Comparison of ENCODE assay signal across 9 cellular contexts in genomic region chr17:4594406-4595349, GRCh38. TPM values are rescaled to one million over a fixed set of nuclear protein-coding genes. Genes with fewer than 3 reads are reported as not detected.
DNase-seq lines count a peak whose midpoint lies in the region; ATAC-seq, FAIRE-seq and TF ChIP-seq lines count a peak whose summit lies in the region.
"Had no signal": no experiment of that assay in that cellular context is flagged by ENCODE, and none has a peak within 500 bp of the region (broad histone marks: within the 10 kb centered on the region; RNA-seq: fewer than 3 reads in every experiment).

No MANE protein-coding gene starts in this region.

- peaks cover 0 to 2% of the 10 kb centered on the region in 2 experiments; a peak in 1 of 5 replicates for H3K27me3 ChIP-seq in HepG2 (ENCODE audit: control insufficient read depth in 1 of 2, insufficient read depth in 2 of 2, low read length in 2 of 2)
- no peaks in the 10 kb centered on the region for H3K27me3 ChIP-seq in thyroid gland

- no peak for ATAC-seq in HepG2

- TF ChIP-seq CTCF in HepG2 (CRISPR knock-in tag; IDR thresholded peaks at IDR 0.05) (no peak), thyroid gland (IDR thresholded peaks at IDR 0.05) (peak in 3 of 6 experiments; percentile 7 to 39 (median 36))

- no peaks in the 10 kb centered on the region for H3K36me3 ChIP-seq in HepG2 (replicated peaks in 1 of 2; ENCODE audit: control insufficient read depth in 1 of 2, insufficient read depth in 2 of 2, low read length in 2 of 2)
- no peaks in the 10 kb centered on the region for H3K36me3 ChIP-seq in thyroid gland

- no peaks in the 10 kb centered on the region for H3K9me3 ChIP-seq in HepG2 (ENCODE audit: low read length)
- no peaks in the 10 kb centered on the region for H3K9me3 ChIP-seq in thyroid gland

- H3K4me1 Mint-ChIP-seq in activated T-cell treated with anti-CD3 and anti-CD28 coated beads, Interleukin-2, amount 50 U/mL, for 24 hours (ENCODE audit: low read depth) = peaks cover 5% of the 10 kb centered on the region

- no peaks in the 10 kb centered on the region for H4K20me1 ChIP-seq in HepG2 (ENCODE audit: insufficient read depth, low read length)

- no peak for TF ChIP-seq RAD21 in HepG2 (CRISPR knock-in tag; IDR thresholded peaks at IDR 0.05)

- in situ Hi-C loops in HepG2 (cut with HindIII; ENCODE audit: extremely low pct_ligation_motif_present, low pct_unique_long_range_greater_than_20kb) = no loop called here

- intact Hi-C loops in HepG2 (cut with micrococcal nuclease; ENCODE audit: unreplicated experiment) (no loop called here), thyroid gland (cut with DNase I) (no loop called here)

- H3K27ac ChIP-seq in HepG2 (ENCODE audit: extremely low read length, insufficient read depth, low read length) (no peak overlapping the region), thyroid gland (no peak overlapping the region)
- H3K27ac ChIP-seq: C4-2B had no signal

- peaks cover 17% of the 10 kb centered on the region for H3K27me3 Mint-ChIP-seq in activated T-cell treated with anti-CD3 and anti-CD28 coated beads, Interleukin-2, amount 50 U/mL, for 24 hours

- no peak overlapping the region for H3K27ac Mint-ChIP-seq in activated T-cell treated with anti-CD3 and anti-CD28 coated beads, Interleukin-2, amount 50 U/mL, for 24 hours

- H3K4me3 ChIP-seq in HepG2 (replicated peaks in 1 of 3; ENCODE audit: insufficient read depth in 1 of 3, low read depth in 2 of 3, low read length in 3 of 3) (no peak overlapping the region), thyroid gland (replicated peaks in 1 of 3) (no peak overlapping the region)

- no TSS peak for BruUV-seq in HepG2 (replicated peaks; lab: Mats Ljungman, UMichigan)

- WGBS in HepG2 (ENCODE audit: low lambda C conversion rate) = 82% methylated on average over 24 of the region's 33 CpGs
- 42 to 68% methylated on average over 13 to 21 of the region's 33 CpGs for WGBS in thyroid gland, 2 donors

- no peak for FAIRE-seq in HepG2 (lab: Jason Lieb, UNC)

- TF ChIP-seq POLR2A in HepG2 (IDR thresholded peaks at IDR 0.05; ENCODE audit: insufficient read depth in 1 of 2, low read depth in 2 of 2, low read length in 2 of 2) (no peak), thyroid gland (IDR thresholded peaks at IDR 0.05) (no peak)

- H3K4me1 ChIP-seq in HepG2 (ENCODE audit: insufficient read depth, low read length) (peaks cover 18% of the 10 kb centered on the region), thyroid gland (no peaks in the 10 kb centered on the region)

- H3K36me3 Mint-ChIP-seq in activated T-cell treated with anti-CD3 and anti-CD28 coated beads, Interleukin-2, amount 50 U/mL, for 24 hours (ENCODE audit: low read depth) = no peaks in the 10 kb centered on the region

- DNase-seq in NOMO-1 treated with DMSO at 0.1 percent for 48 hours (lab: John Stamatoyannopoulos, UW; ENCODE audit: unreplicated experiment) (peak; percentile 8), NOMO-1 (lab: John Stamatoyannopoulos, UW; ENCODE audit: unreplicated experiment in 2 of 2) (no peak), HepG2 (ENCODE audit: low spot score) (no peak), thyroid gland (peak; percentile 13 to 22), amniotic stem cell (lab: John Stamatoyannopoulos, UW) (no peak), NCI-H1105 treated with DMSO at 0.1 percent for 48 hours (lab: John Stamatoyannopoulos, UW) (no peak), LoVo (ENCODE audit: low spot score) (no peak)
- DNase-seq in activated T-cell treated with anti-CD3 and anti-CD28 coated beads, Interleukin-2, amount 50 U/mL, for 24 hours = peak; percentile 58

- H3K4me2 ChIP-seq in HepG2 (ENCODE audit: low read depth, low read length) = no peak overlapping the region

- POLR2A ChIA-PET in HepG2 (lab: Yijun Ruan, JAX) = no interaction called here

- CTCF ChIA-PET in HepG2 (lab: Yijun Ruan, JAX; ENCODE audit: low intra/inter-chr PET ratio, low total read pairs) = no interaction called here

- no peak overlapping the region for H3K4me3 Mint-ChIP-seq in activated T-cell treated with anti-CD3 and anti-CD28 coated beads, Interleukin-2, amount 50 U/mL, for 24 hours

- H3K9me3 Mint-ChIP-seq in activated T-cell treated with anti-CD3 and anti-CD28 coated beads, Interleukin-2, amount 50 U/mL, for 24 hours = no peaks in the 10 kb centered on the region

- TF ChIP-seq EP300 in HepG2 (IDR thresholded peaks at IDR 0.05; ENCODE audit: low read depth in 2 of 2, low read length in 2 of 2) (no peak), HepG2 (CRISPR knock-in tag; IDR thresholded peaks at IDR 0.05; ENCODE audit: borderline replicate concordance) (no peak)

- H3K9ac ChIP-seq in HepG2 (ENCODE audit: insufficient read depth, low read depth, low read length) = no peak overlapping the region

- no peaks in the 10 kb centered on the region for H3K79me2 ChIP-seq in HepG2 (ENCODE audit: insufficient read depth, low read length)

- no peak overlapping the region for H2AFZ ChIP-seq in HepG2 (ENCODE audit: low read length)

RNA-seq across cellular contexts. Expression of gene SMTNL2, which starts 10.3 kb away (rescaled TPM):
- total RNA-seq in HepG2 (2016; rRNA removed; fragmentation: Illumina TruSeq; extraction: Trizol) (5.1 and 5.8 TPM in 2 replicates), thyroid gland (under 1 TPM; 0.44 to 0.81 (median 0.67) TPM)
- 1.5 and 1.6 TPM in 2 replicates for total RNA-seq in HepG2 (2016; cell fraction: cytosol; rRNA removed; fragmentation: Illumina TruSeq; extraction: Trizol; ENCODE audit: low read depth)
- 5.3 and 5.8 TPM in 2 replicates for total RNA-seq in HepG2 (2016; cell fraction: insoluble cytoplasmic fraction; rRNA removed; fragmentation: Illumina TruSeq; extraction: Trizol)
- 4.8 and 5.0 TPM in 2 replicates for total RNA-seq in HepG2 (2016; cell fraction: membrane; rRNA removed; fragmentation: Illumina TruSeq; extraction: Trizol)
- 3.0 and 4.2 TPM in 2 replicates for total RNA-seq in HepG2 (2016; cell fraction: nucleus; rRNA removed; fragmentation: Illumina TruSeq; extraction: Trizol)
- polyA plus RNA-seq in HepG2 (2011; rRNA removed) = 0.41 and 1.1 TPM in 2 replicates
- polyA plus RNA-seq in HepG2 (2011; cell fraction: cytosol; rRNA removed) = 0.38 and 0.64 TPM in 2 replicates
- 0.42 and 0.95 TPM in 2 replicates for polyA plus RNA-seq in HepG2 (2011; cell fraction: nucleus; rRNA removed)
- 0.58 and 0.69 TPM in 2 replicates for polyA plus RNA-seq in HepG2 (2012)
- polyA plus RNA-seq in HepG2 (2016; cell fraction: cytosol; fragmentation: Illumina TruSeq; extraction: Trizol; ENCODE audit: low read depth) = 1.8 TPM in 2 replicates
- polyA plus RNA-seq in HepG2 (2016; cell fraction: insoluble cytoplasmic fraction; fragmentation: Illumina TruSeq; extraction: Trizol; ENCODE audit: low read depth) = 7.9 and 8.6 TPM in 2 replicates
- 2.3 and 3.2 TPM in 2 replicates for polyA plus RNA-seq in HepG2 (2016; cell fraction: membrane; fragmentation: Illumina TruSeq; extraction: Trizol; ENCODE audit: low read depth)
- 5.8 and 9.1 TPM in 2 replicates for polyA plus RNA-seq in HepG2 (2016; cell fraction: nucleus; fragmentation: Illumina TruSeq; extraction: Trizol; ENCODE audit: insufficient read depth, low read depth)
- polyA minus RNA-seq in HepG2 (2011; rRNA and poly(A)+ RNA removed; ENCODE audit: low replicate concordance) = 1.9 TPM in 1 of 2 replicates, not detected in the other
- polyA minus RNA-seq in HepG2 (2011; cell fraction: cytosol; rRNA and poly(A)+ RNA removed) = 0.70 and 0.99 TPM in 2 replicates
- polyA minus RNA-seq in HepG2 (2011; cell fraction: nucleus; rRNA and poly(A)+ RNA removed) = 0.13 TPM in 1 of 2 replicates, not detected in the other

RNA-seq across cellular contexts. Expression of gene GGT6, which starts 34.3 kb away (rescaled TPM):
- 0.70 and 0.80 TPM in 2 replicates for total RNA-seq in HepG2 (2016; rRNA removed; fragmentation: Illumina TruSeq; extraction: Trizol)
- total RNA-seq in HepG2 (2016; cell fraction: cytosol; rRNA removed; fragmentation: Illumina TruSeq; extraction: Trizol; ENCODE audit: low read depth) = 0.20 and 0.26 TPM in 2 replicates
- total RNA-seq in HepG2 (2016; cell fraction: insoluble cytoplasmic fraction; rRNA removed; fragmentation: Illumina TruSeq; extraction: Trizol) = 0.68 and 1.1 TPM in 2 replicates
- 0.59 and 0.62 TPM in 2 replicates for total RNA-seq in HepG2 (2016; cell fraction: membrane; rRNA removed; fragmentation: Illumina TruSeq; extraction: Trizol)
- total RNA-seq in HepG2 (2016; cell fraction: nucleus; rRNA removed; fragmentation: Illumina TruSeq; extraction: Trizol) = 0.28 and 0.37 TPM in 2 replicates
- polyA plus RNA-seq in HepG2 (2011; rRNA removed) = 0.14 and 0.16 TPM in 2 replicates
- polyA plus RNA-seq in HepG2 (2011; cell fraction: cytosol; rRNA removed) = 0.10 and 0.12 TPM in 2 replicates
- polyA plus RNA-seq in HepG2 (2011; cell fraction: nucleus; rRNA removed) = 0.09 and 0.43 TPM in 2 replicates
- 0.24 and 0.29 TPM in 2 replicates for polyA plus RNA-seq in HepG2 (2012)
- polyA plus RNA-seq in HepG2 (2016; cell fraction: cytosol; fragmentation: Illumina TruSeq; extraction: Trizol; ENCODE audit: low read depth) = 0.24 and 0.27 TPM in 2 replicates
- polyA plus RNA-seq in HepG2 (2016; cell fraction: insoluble cytoplasmic fraction; fragmentation: Illumina TruSeq; extraction: Trizol; ENCODE audit: low read depth) = 0.71 and 1.2 TPM in 2 replicates
- polyA plus RNA-seq in HepG2 (2016; cell fraction: membrane; fragmentation: Illumina TruSeq; extraction: Trizol; ENCODE audit: low read depth) = 0.50 and 0.52 TPM in 2 replicates
- 1.1 and 1.5 TPM in 2 replicates for polyA plus RNA-seq in HepG2 (2016; cell fraction: nucleus; fragmentation: Illumina TruSeq; extraction: Trizol; ENCODE audit: insufficient read depth, low read depth)
- polyA minus RNA-seq in HepG2 (2011; rRNA and poly(A)+ RNA removed; ENCODE audit: low replicate concordance) = 0.38 TPM in 1 of 2 replicates, not detected in the other
- not detected in 2 replicates for polyA minus RNA-seq in HepG2 (2011; cell fraction: cytosol; rRNA and poly(A)+ RNA removed)
- polyA minus RNA-seq in HepG2 (2011; cell fraction: nucleus; rRNA and poly(A)+ RNA removed) = 0.12 TPM in 1 of 2 replicates, not detected in the other
- 1 to 10 TPM in 1 of 4 donors, under 1 TPM in 1, not detected in 2; 0.56 to 1.3 TPM for total RNA-seq in thyroid gland

RNA-seq across cellular contexts. Expression of gene MYBBP1A, which starts 39.5 kb away (rescaled TPM):
- total RNA-seq in HepG2 (2016; rRNA removed; fragmentation: Illumina TruSeq; extraction: Trizol) = 40.4 and 54.8 TPM in 2 replicates
- total RNA-seq in HepG2 (2016; cell fraction: cytosol; rRNA removed; fragmentation: Illumina TruSeq; extraction: Trizol; ENCODE audit: low read depth) = 58.9 and 65.5 TPM in 2 replicates
- 35.1 and 61.8 TPM in 2 replicates for total RNA-seq in HepG2 (2016; cell fraction: insoluble cytoplasmic fraction; rRNA removed; fragmentation: Illumina TruSeq; extraction: Trizol)
- 24.4 and 24.9 TPM in 2 replicates for total RNA-seq in HepG2 (2016; cell fraction: membrane; rRNA removed; fragmentation: Illumina TruSeq; extraction: Trizol)
- total RNA-seq in HepG2 (2016; cell fraction: nucleus; rRNA removed; fragmentation: Illumina TruSeq; extraction: Trizol) = 52.0 and 62.6 TPM in 2 replicates
- polyA plus RNA-seq in HepG2 (2011; rRNA removed) = 18.6 and 28.4 TPM in 2 replicates
- polyA plus RNA-seq in HepG2 (2011; cell fraction: cytosol; rRNA removed) = 9.7 and 12.5 TPM in 2 replicates
- polyA plus RNA-seq in HepG2 (2011; cell fraction: nucleus; rRNA removed) = 158 and 176 TPM in 2 replicates
- 28.0 and 41.5 TPM in 2 replicates for polyA plus RNA-seq in HepG2 (2012)
- 7.8 and 7.9 TPM in 2 replicates for polyA plus RNA-seq in HepG2 (2016; cell fraction: cytosol; fragmentation: Illumina TruSeq; extraction: Trizol; ENCODE audit: low read depth)
- polyA plus RNA-seq in HepG2 (2016; cell fraction: insoluble cytoplasmic fraction; fragmentation: Illumina TruSeq; extraction: Trizol; ENCODE audit: low read depth) = 28.2 and 32.7 TPM in 2 replicates
- polyA plus RNA-seq in HepG2 (2016; cell fraction: membrane; fragmentation: Illumina TruSeq; extraction: Trizol; ENCODE audit: low read depth) = 9.0 and 12.1 TPM in 2 replicates
- 146 and 160 TPM in 2 replicates for polyA plus RNA-seq in HepG2 (2016; cell fraction: nucleus; fragmentation: Illumina TruSeq; extraction: Trizol; ENCODE audit: insufficient read depth, low read depth)
- polyA minus RNA-seq in HepG2 (2011; rRNA and poly(A)+ RNA removed; ENCODE audit: low replicate concordance) = 50.2 and 100 TPM in 2 replicates
- polyA minus RNA-seq in HepG2 (2011; cell fraction: cytosol; rRNA and poly(A)+ RNA removed) = 19.4 and 21.0 TPM in 2 replicates
- polyA minus RNA-seq in HepG2 (2011; cell fraction: nucleus; rRNA and poly(A)+ RNA removed) = 53.3 and 54.8 TPM in 2 replicates
- 10 to 100 TPM; 23.5 to 50.2 (median 37.6) TPM for total RNA-seq in thyroid gland

RNA-seq across cellular contexts. Expression of gene ALOX15, which starts 46.8 kb away (rescaled TPM):
- total RNA-seq in HepG2 (2016; rRNA removed; fragmentation: Illumina TruSeq; extraction: Trizol) (0.04 TPM in 1 of 2 replicates, not detected in the other), thyroid gland (not detected)
- total RNA-seq in HepG2 (2016; cell fraction: cytosol; rRNA removed; fragmentation: Illumina TruSeq; extraction: Trizol; ENCODE audit: low read depth) = not detected in 2 replicates
- total RNA-seq in HepG2 (2016; cell fraction: insoluble cytoplasmic fraction; rRNA removed; fragmentation: Illumina TruSeq; extraction: Trizol) = 0.09 TPM in 1 of 2 replicates, not detected in the other
- total RNA-seq in HepG2 (2016; cell fraction: membrane; rRNA removed; fragmentation: Illumina TruSeq; extraction: Trizol) = not detected in 2 replicates
- not detected in 2 replicates for total RNA-seq in HepG2 (2016; cell fraction: nucleus; rRNA removed; fragmentation: Illumina TruSeq; extraction: Trizol)
- 0.35 TPM in 1 of 2 replicates, not detected in the other for polyA plus RNA-seq in HepG2 (2011; rRNA removed)
- polyA plus RNA-seq in HepG2 (2011; cell fraction: cytosol; rRNA removed) = 0.01 and 0.03 TPM in 2 replicates
- polyA plus RNA-seq in HepG2 (2011; cell fraction: nucleus; rRNA removed) = not detected in 2 replicates
- not detected in 2 replicates for polyA plus RNA-seq in HepG2 (2012)
- not detected in 2 replicates for polyA plus RNA-seq in HepG2 (2016; cell fraction: cytosol; fragmentation: Illumina TruSeq; extraction: Trizol; ENCODE audit: low read depth)
- not detected in 2 replicates for polyA plus RNA-seq in HepG2 (2016; cell fraction: insoluble cytoplasmic fraction; fragmentation: Illumina TruSeq; extraction: Trizol; ENCODE audit: low read depth)
- not detected in 2 replicates for polyA plus RNA-seq in HepG2 (2016; cell fraction: membrane; fragmentation: Illumina TruSeq; extraction: Trizol; ENCODE audit: low read depth)
- not detected in 2 replicates for polyA plus RNA-seq in HepG2 (2016; cell fraction: nucleus; fragmentation: Illumina TruSeq; extraction: Trizol; ENCODE audit: insufficient read depth, low read depth)
- not detected in 2 replicates for polyA minus RNA-seq in HepG2 (2011; rRNA and poly(A)+ RNA removed; ENCODE audit: low replicate concordance)
- polyA minus RNA-seq in HepG2 (2011; cell fraction: cytosol; rRNA and poly(A)+ RNA removed) = not detected in 2 replicates
- polyA minus RNA-seq in HepG2 (2011; cell fraction: nucleus; rRNA and poly(A)+ RNA removed) = not detected in 2 replicates

Comparison
In these comparisons a context has a peak if more than half of its experiments do, and no peak if none do; other contexts are left out.
1. DNase-seq: peak in NOMO-1 treated with DMSO at 0.1 percent for 48 hours (single experiment), activated T-cell treated with anti-CD3 and anti-CD28 coated beads, Interleukin-2, amount 50 U/mL, for 24 hours (single experiment) and thyroid gland (2 of 2); none in NOMO-1 (0 of 2), HepG2 (single experiment), amniotic stem cell (single experiment), NCI-H1105 treated with DMSO at 0.1 percent for 48 hours (single experiment) and LoVo (single experiment).